9 cellular contexts compared by ENCODE assay signal in genomic region chr4:42150653-42151567, GRCh38. TPM values are rescaled to one million over a fixed set of nuclear protein-coding genes. Genes with fewer than 3 reads are reported as not detected.
DNase-seq lines count a peak whose midpoint lies in the region; ATAC-seq and TF ChIP-seq lines count a peak whose summit lies in the region.
"Had no signal": no experiment of that assay in that cellular context is flagged by ENCODE, and none has a peak within 500 bp of the region (broad histone marks: within the 10 kb centered on the region; RNA-seq: fewer than 3 reads in every experiment).

No MANE protein-coding gene starts in this region.

- H3K4me1 Mint-ChIP-seq in activated T-helper 17 cell treated with anti-CD3 and anti-CD28 coated beads, Interleukin-2, amount 50 U/mL, for 72 hours = peaks cover 10% of the 10 kb centered on the region
- H3K4me1 Mint-ChIP-seq in natural killer cell treated with Interleukin-12 subunit alpha and Interleukin-12 subunit beta and Interleukin-15 and Interleukin-18, amount 100 ng/mL, for 72 hours (ENCODE audit: low read depth in 2 of 2) = peaks cover 9 to 14% of the 10 kb centered on the region in 2 donors

- DNase-seq in GM10266 (ENCODE audit: extremely low spot score) (peak; percentile 65), dedifferentiated amniotic fluid mesenchymal stem cell (ENCODE audit: extremely low spot score) (no peak), medulla oblongata (ENCODE audit: extremely low spot score) (no peak)
- DNase-seq in natural killer cell treated with Interleukin-12 subunit alpha and Interleukin-12 subunit beta and Interleukin-15 and Interleukin-18, amount 100 ng/mL, for 72 hours (ENCODE audit: low spot score) = no peak

- peaks cover 52% of the 10 kb centered on the region for H3K27me3 Mint-ChIP-seq in activated T-helper 17 cell treated with anti-CD3 and anti-CD28 coated beads, Interleukin-2, amount 50 U/mL, for 72 hours
- H3K27me3 Mint-ChIP-seq in natural killer cell treated with Interleukin-12 subunit alpha and Interleukin-12 subunit beta and Interleukin-15 and Interleukin-18, amount 100 ng/mL, for 72 hours = peaks cover 36 to 73% of the 10 kb centered on the region in 2 donors

- no peaks in the 10 kb centered on the region for H3K9me3 Mint-ChIP-seq in activated T-helper 17 cell treated with anti-CD3 and anti-CD28 coated beads, Interleukin-2, amount 50 U/mL, for 72 hours
- no peaks in the 10 kb centered on the region for H3K9me3 Mint-ChIP-seq in natural killer cell treated with Interleukin-12 subunit alpha and Interleukin-12 subunit beta and Interleukin-15 and Interleukin-18, amount 100 ng/mL, for 72 hours

- ATAC-seq in GM19455 (IDR thresholded peaks at IDR 0.05; ENCODE audit: unreplicated experiment) = peak; percentile 13
- ATAC-seq in HG03439 (IDR thresholded peaks at IDR 0.05; ENCODE audit: unreplicated experiment) = peak; percentile 41
- peak; percentile 11 for ATAC-seq in activated T-helper 17 cell treated with anti-CD3 and anti-CD28 coated beads, Interleukin-2, amount 50 U/mL, for 72 hours (replicated peaks)
- peak in 1 of 2 donors; percentile 46 for ATAC-seq in natural killer cell treated with Interleukin-12 subunit alpha and Interleukin-12 subunit beta and Interleukin-15 and Interleukin-18, amount 100 ng/mL, for 72 hours
- no peak for ATAC-seq in activated CD4-positive, CD25-positive, alpha-beta regulatory T cell treated with anti-CD3 and anti-CD28 coated beads, Interleukin-2, amount 50 U/mL, for 24 hours

- H3K4me3 Mint-ChIP-seq in activated T-helper 17 cell treated with anti-CD3 and anti-CD28 coated beads, Interleukin-2, amount 50 U/mL, for 72 hours = peak overlapping the region; percentile 77
- peak overlapping the region; percentile 93 for H3K4me3 Mint-ChIP-seq in natural killer cell treated with Interleukin-12 subunit alpha and Interleukin-12 subunit beta and Interleukin-15 and Interleukin-18, amount 100 ng/mL, for 72 hours

- peaks cover 12% of the 10 kb centered on the region for H3K36me3 Mint-ChIP-seq in activated T-helper 17 cell treated with anti-CD3 and anti-CD28 coated beads, Interleukin-2, amount 50 U/mL, for 72 hours (ENCODE audit: low read depth)
- peaks cover 16% of the 10 kb centered on the region for H3K36me3 Mint-ChIP-seq in natural killer cell treated with Interleukin-12 subunit alpha and Interleukin-12 subunit beta and Interleukin-15 and Interleukin-18, amount 100 ng/mL, for 72 hours

- no peak overlapping the region for H3K27ac Mint-ChIP-seq in activated T-helper 17 cell treated with anti-CD3 and anti-CD28 coated beads, Interleukin-2, amount 50 U/mL, for 72 hours
- no peak overlapping the region for H3K27ac Mint-ChIP-seq in natural killer cell treated with Interleukin-12 subunit alpha and Interleukin-12 subunit beta and Interleukin-15 and Interleukin-18, amount 100 ng/mL, for 72 hours

- peak; percentile 36 for TF ChIP-seq CTCF in GM10266 (IDR thresholded peaks at IDR 0.05; ENCODE audit: control insufficient read depth, insufficient read depth, low read depth, missing control alignments)

RNA-seq across cellular contexts. Expression of gene BEND4, which starts 1.5 kb away (rescaled TPM):
- total RNA-seq in activated T-helper 17 cell treated with anti-CD3 and anti-CD28 coated beads, Interleukin-2, amount 50 U/mL, for 72 hours = under 1 TPM; 0.32 TPM
- under 1 TPM; 0.11 to 0.57 TPM for total RNA-seq in natural killer cell treated with Interleukin-12 subunit alpha and Interleukin-12 subunit beta and Interleukin-15 and Interleukin-18, amount 100 ng/mL, for 72 hours
- total RNA-seq: SK-MEL-5 had no signal

Comparison
In these comparisons a context has a peak if more than half of its experiments do, and no peak if none do; other contexts are left out.
1. ATAC-seq: peak in GM19455 (single experiment), HG03439 (single experiment) and activated T-helper 17 cell treated with anti-CD3 and anti-CD28 coated beads, Interleukin-2, amount 50 U/mL, for 72 hours (single experiment); none in activated CD4-positive, CD25-positive, alpha-beta regulatory T cell treated with anti-CD3 and anti-CD28 coated beads, Interleukin-2, amount 50 U/mL, for 24 hours (0 of 2).